25 cellular contexts compared by ENCODE assay signal in the genomic region with DNA sequence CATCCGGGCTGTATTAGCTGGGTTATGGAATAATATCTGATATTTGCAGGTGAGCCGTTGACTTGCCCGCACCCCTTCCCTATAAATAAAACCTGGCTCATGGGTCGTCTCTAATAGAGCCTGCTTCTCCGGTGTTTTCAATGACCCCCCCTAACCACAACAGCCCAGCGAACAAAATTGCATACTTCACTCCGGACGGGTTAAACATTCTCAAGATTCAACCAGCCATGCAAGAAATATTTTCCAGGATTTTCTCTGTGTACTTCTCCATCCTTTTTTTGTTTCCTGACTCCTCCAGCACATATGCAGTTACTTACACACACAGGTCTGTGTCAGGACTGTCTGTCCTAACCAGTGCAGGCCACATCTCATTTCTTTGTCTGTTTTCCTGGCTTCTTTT.
"Had no signal": no experiment of that assay in that cellular context is flagged by ENCODE, and none has a peak within 500 bp of the region (broad histone marks: within the 10 kb centered on the region; RNA-seq: fewer than 3 reads in every experiment).

No MANE protein-coding gene starts in this region.

- DNase-seq: activated CD4-positive, alpha-beta memory T cell treated with anti-CD3 and anti-CD28 coated beads for 36 hours; activated CD4-positive, alpha-beta T cell treated with anti-CD3 and anti-CD28 coated beads, Interleukin-2, amount 10 ng/mL, durations not matched to agents 7 days and 5 days; activated CD4-positive, CD25-positive, alpha-beta regulatory T cell; activated CD8-positive, alpha-beta memory T cell treated with anti-CD3 and anti-CD28 coated beads for 24 hours; activated gamma-delta T cell; activated naive CD4-positive, alpha-beta T cell treated with anti-CD3 and anti-CD28 coated beads for 36 hours; activated T-cell treated with anti-CD3 and anti-CD28 coated beads, Interleukin-2, amount 50 U/mL, for 4 hours; amygdala; cerebellar nuclear complex; NCI-H1092; NCI-H1417; NCI-H1930; NCI-H2107; NCI-H2171 treated with DMSO at 0.1 percent for 48 hours; NCI-H226; NCI-H526; NCI-H774; RPMI8226; T-helper 1 cell had no signal

- H3K27ac Mint-ChIP-seq: activated CD4-positive, alpha-beta memory T cell treated with anti-CD3 and anti-CD28 coated beads for 36 hours; activated CD4-positive, alpha-beta T cell treated with anti-CD3 and anti-CD28 coated beads, Interleukin-2, amount 10 ng/mL, durations not matched to agents 7 days and 5 days; activated naive CD4-positive, alpha-beta T cell treated with anti-CD3 and anti-CD28 coated beads for 36 hours; activated naive CD8-positive, alpha-beta T cell; activated T-helper 17 cell treated with anti-CD3 and anti-CD28 coated beads, Interleukin-2, amount 50 U/mL, for 72 hours had no signal

- H3K9me3 Mint-ChIP-seq: activated CD4-positive, alpha-beta memory T cell treated with anti-CD3 and anti-CD28 coated beads for 36 hours; activated CD4-positive, alpha-beta T cell treated with anti-CD3 and anti-CD28 coated beads, Interleukin-2, amount 10 ng/mL, durations not matched to agents 7 days and 5 days; activated naive CD4-positive, alpha-beta T cell treated with anti-CD3 and anti-CD28 coated beads for 36 hours; activated T-cell treated with anti-CD3 and anti-CD28 coated beads, Interleukin-2, amount 50 U/mL, for 4 hours; activated T-helper 17 cell treated with anti-CD3 and anti-CD28 coated beads, Interleukin-2, amount 50 U/mL, for 72 hours had no signal

- H3K4me3 ChIP-seq: SK-N-MC had no signal

- ATAC-seq: activated T-cell treated with anti-CD3 and anti-CD28 coated beads, Interleukin-2, amount 50 U/mL, for 4 hours; activated T-helper 17 cell treated with anti-CD3 and anti-CD28 coated beads, Interleukin-2, amount 50 U/mL, for 72 hours; Right ventricle myocardium inferior had no signal

- H3K27me3 Mint-ChIP-seq: activated CD4-positive, alpha-beta T cell treated with anti-CD3 and anti-CD28 coated beads, Interleukin-2, amount 10 ng/mL, durations not matched to agents 7 days and 5 days had no signal

- FAIRE-seq: astrocyte had no signal

- H3K4me1 Mint-ChIP-seq: activated CD4-positive, alpha-beta T cell treated with anti-CD3 and anti-CD28 coated beads, Interleukin-2, amount 10 ng/mL, durations not matched to agents 7 days and 5 days; activated T-helper 17 cell treated with anti-CD3 and anti-CD28 coated beads, Interleukin-2, amount 50 U/mL, for 72 hours had no signal

- H3K27ac ChIP-seq: SK-N-MC, VCaP had no signal

- H3K36me3 Mint-ChIP-seq: activated CD4-positive, alpha-beta memory T cell treated with anti-CD3 and anti-CD28 coated beads for 36 hours; activated naive CD8-positive, alpha-beta T cell had no signal

- H3K4me3 Mint-ChIP-seq: activated CD4-positive, alpha-beta memory T cell treated with anti-CD3 and anti-CD28 coated beads for 36 hours; activated CD4-positive, alpha-beta T cell treated with anti-CD3 and anti-CD28 coated beads, Interleukin-2, amount 10 ng/mL, durations not matched to agents 7 days and 5 days; activated naive CD4-positive, alpha-beta T cell treated with anti-CD3 and anti-CD28 coated beads for 36 hours; activated naive CD8-positive, alpha-beta T cell; activated T-cell treated with anti-CD3 and anti-CD28 coated beads, Interleukin-2, amount 50 U/mL, for 4 hours; activated T-helper 17 cell treated with anti-CD3 and anti-CD28 coated beads, Interleukin-2, amount 50 U/mL, for 72 hours had no signal
